Comparison of ENCODE assay signal across 19 cellular contexts in the genomic region with DNA sequence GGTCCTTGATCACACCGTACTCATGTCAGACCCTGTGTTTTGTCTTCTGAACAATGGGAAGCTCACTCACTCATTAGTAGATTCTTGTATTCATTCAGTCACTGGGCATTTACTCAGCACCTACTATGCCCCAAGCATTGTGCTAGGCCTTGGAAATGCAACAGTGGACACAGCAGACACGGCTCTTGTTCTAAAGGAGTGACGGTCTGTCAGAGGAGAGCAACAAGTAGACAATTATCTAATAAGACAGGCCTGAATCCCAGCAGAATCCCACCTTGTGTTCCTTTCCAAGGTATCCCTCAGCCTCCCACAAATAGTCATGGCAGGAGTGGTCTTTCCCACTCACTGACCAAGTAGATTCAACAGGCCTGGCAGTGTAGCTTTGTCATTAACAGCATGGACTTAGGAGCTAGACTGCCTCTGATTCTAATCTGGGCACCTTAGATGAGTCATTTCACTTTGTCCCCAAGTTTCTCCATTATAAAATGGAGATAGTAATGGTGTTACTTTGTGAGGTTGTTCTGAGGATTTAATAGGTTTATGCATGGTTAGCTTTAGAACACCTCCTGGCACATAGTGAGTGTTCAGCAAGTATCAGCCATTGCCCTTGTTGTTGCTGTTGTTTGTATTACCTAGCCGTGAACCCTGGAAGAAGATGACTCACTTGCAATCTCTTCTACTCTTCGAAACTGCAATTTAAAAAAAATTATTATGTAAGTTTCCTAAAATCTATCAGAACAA.
DNase-seq lines count a peak whose midpoint lies in the region; ATAC-seq and TF ChIP-seq lines count a peak whose summit lies in the region.
"Had no signal": no experiment of that assay in that cellular context is flagged by ENCODE, and none has a peak within 500 bp of the region (broad histone marks: within the 10 kb centered on the region; RNA-seq: fewer than 3 reads in every experiment).

No MANE protein-coding gene starts in this region.

- in situ Hi-C loops in brain microvascular endothelial cell (cut with HindIII; ENCODE audit: low pct_ligation_motif_present, low sequenced_read_pairs), result no loop called here

- H3K36me3 Mint-ChIP-seq in HFFc6 (ENCODE audit: low read depth), result peaks cover 4% of the 10 kb centered on the region; the same call in 1 of the 2 replicates
- H3K36me3 Mint-ChIP-seq: activated naive CD4-positive, alpha-beta T cell treated with anti-CD3 and anti-CD28 coated beads, Interleukin-2, amount 10 ng/mL, durations not matched to agents 7 days and 5 days had no signal

- no peak for TF ChIP-seq CTCF in HFFc6 (IDR thresholded peaks at IDR 0.05)
- TF ChIP-seq CTCF in brain microvascular endothelial cell (IDR thresholded peaks at IDR 0.05; ENCODE audit: low read depth, low read length, missing control alignments), result no peak
- TF ChIP-seq CTCF in foreskin fibroblast (IDR thresholded peaks at IDR 0.05; ENCODE audit: low read depth, low read length), result no peak
- no peak for TF ChIP-seq CTCF in thoracic aorta (IDR thresholded peaks at IDR 0.05)

- H3K27ac ChIP-seq in brain microvascular endothelial cell (peak overlapping the region; percentile 89), thoracic aorta (peak overlapping the region; percentile 74 to 80)
- H3K27ac ChIP-seq: ovary, SJCRH30 had no signal

- H3K27me3 ChIP-seq in brain microvascular endothelial cell (replicated peaks) (no peaks in the 10 kb centered on the region), thoracic aorta (replicated peaks; ENCODE audit: insufficient read depth) (no peaks in the 10 kb centered on the region)
- H3K27me3 ChIP-seq: ovary, SJCRH30 had no signal

- H3K4me1 ChIP-seq in thoracic aorta (ENCODE audit: control insufficient read depth in 1 of 2, low read depth in 2 of 2), result peaks cover 16 to 60% of the 10 kb centered on the region in 2 donors

- no peaks in the 10 kb centered on the region for H3K9me3 Mint-ChIP-seq in HFFc6
- H3K9me3 Mint-ChIP-seq: activated naive CD4-positive, alpha-beta T cell treated with anti-CD3 and anti-CD28 coated beads, Interleukin-2, amount 10 ng/mL, durations not matched to agents 7 days and 5 days; endodermal cell had no signal

- peaks cover 6% of the 10 kb centered on the region; the same call in 1 of the 2 replicates for H3K27me3 Mint-ChIP-seq in HFFc6 (ENCODE audit: insufficient read depth)
- H3K27me3 Mint-ChIP-seq: activated naive CD4-positive, alpha-beta T cell treated with anti-CD3 and anti-CD28 coated beads, Interleukin-2, amount 10 ng/mL, durations not matched to agents 7 days and 5 days; B cell had no signal

- ATAC-seq in thoracic aorta (ENCODE audit: insufficient number of reproducible peaks, low FRiP score, low read depth) (no peak), GM18519 (IDR thresholded peaks at IDR 0.05; ENCODE audit: low FRiP score, unreplicated experiment) (no peak)

- H3K4me3 Mint-ChIP-seq in HFFc6, result no peak overlapping the region
- H3K4me3 Mint-ChIP-seq: activated naive CD4-positive, alpha-beta T cell treated with anti-CD3 and anti-CD28 coated beads, Interleukin-2, amount 10 ng/mL, durations not matched to agents 7 days and 5 days; B cell; endodermal cell had no signal

- no peaks in the 10 kb centered on the region for H3K9me3 ChIP-seq in thoracic aorta
- H3K9me3 ChIP-seq: ovary, SJCRH30 had no signal

- H3K4me3 ChIP-seq in brain microvascular endothelial cell (ENCODE audit: low read depth, low read length), result no peak overlapping the region
- H3K4me3 ChIP-seq in foreskin fibroblast (ENCODE audit: low read depth in 1 of 2, low read length in 2 of 2), result no peak overlapping the region
- no peak overlapping the region for H3K4me3 ChIP-seq in thoracic aorta
- H3K4me3 ChIP-seq: ovary, SJCRH30 had no signal

- peaks cover 60% of the 10 kb centered on the region for H3K4me1 Mint-ChIP-seq in HFFc6 (ENCODE audit: low read depth)

- H3K36me3 ChIP-seq in brain microvascular endothelial cell (replicated peaks) (no peaks in the 10 kb centered on the region), thoracic aorta (peaks cover 30% of the 10 kb centered on the region)
- H3K36me3 ChIP-seq: ovary had no signal

- peak; percentile 28 for DNase-seq in HFFc6
- DNase-seq in brain microvascular endothelial cell, result peak; percentile 68
- peak; percentile 37 to 61 for DNase-seq in foreskin fibroblast
- DNase-seq in thoracic aorta (ENCODE audit: low spot score), result no peak
- DNase-seq in SHP77 treated with DMSO at 0.1 percent for 48 hours (lab: John Stamatoyannopoulos, UW), result no peak
- DNase-seq in NCI-H1436 treated with DMSO at 0.1 percent for 48 hours (lab: John Stamatoyannopoulos, UW), result no peak
- DNase-seq: activated naive CD4-positive, alpha-beta T cell treated with anti-CD3 and anti-CD28 coated beads, Interleukin-2, amount 10 ng/mL, durations not matched to agents 7 days and 5 days; activated T-cell treated with anti-CD3 and anti-CD28 coated beads for 4 hours; central memory CD4-positive, alpha-beta T cell; endodermal cell; head of caudate nucleus; KBM-7; NCI-H1417; NCI-H226; ovary; SJCRH30; T-helper 9 cell had no signal

- H3K27ac Mint-ChIP-seq in HFFc6, result no peak overlapping the region; the same call in 1 of the 2 replicates
- H3K27ac Mint-ChIP-seq: activated naive CD4-positive, alpha-beta T cell treated with anti-CD3 and anti-CD28 coated beads, Interleukin-2, amount 10 ng/mL, durations not matched to agents 7 days and 5 days; B cell; endodermal cell had no signal

Comparison
In these comparisons a context has a peak if more than half of its experiments do, and no peak if none do; other contexts are left out.
1. DNase-seq: peak in HFFc6 (single experiment), brain microvascular endothelial cell (single experiment) and foreskin fibroblast (2 of 2); none in thoracic aorta (single experiment), SHP77 treated with DMSO at 0.1 percent for 48 hours (single experiment) and NCI-H1436 treated with DMSO at 0.1 percent for 48 hours (single experiment).